In genomic region chr2:20595439-20596192, GRCh38 we compare ENCODE assay signal across 8 cellular contexts. TPM values are rescaled to one million over a fixed set of nuclear protein-coding genes. Genes with fewer than 3 reads are reported as not detected.
A peak's percentile ranks its signal among the peaks of the same experiment; 100 is the strongest.
DNase-seq lines count a peak whose midpoint lies in the region; ATAC-seq, FAIRE-seq and TF ChIP-seq lines count a peak whose summit lies in the region.

No MANE protein-coding gene starts in this region.

- no peaks in the 10 kb centered on the region for H3K9me3 Mint-ChIP-seq in HFFc6
- H3K9me3 Mint-ChIP-seq in natural killer cell treated with Interleukin-12 subunit alpha and Interleukin-12 subunit beta and Interleukin-15 and Interleukin-18, amount 100 ng/mL, for 72 hours: no peaks in the 10 kb centered on the region

- H3K27me3 Mint-ChIP-seq in HFFc6 (ENCODE audit: insufficient read depth): peaks cover 1% of the 10 kb centered on the region
- H3K27me3 Mint-ChIP-seq in natural killer cell treated with Interleukin-12 subunit alpha and Interleukin-12 subunit beta and Interleukin-15 and Interleukin-18, amount 100 ng/mL, for 72 hours: no peaks in the 10 kb centered on the region

- peak overlapping the region; percentile 94 for H3K27ac Mint-ChIP-seq in HFFc6
- peak overlapping the region; percentile 93 for H3K27ac Mint-ChIP-seq in natural killer cell treated with Interleukin-12 subunit alpha and Interleukin-12 subunit beta and Interleukin-15 and Interleukin-18, amount 100 ng/mL, for 72 hours

- H3K27me3 ChIP-seq in bronchial epithelial cell (ENCODE audit: control insufficient read depth, insufficient read depth, low read length): no peaks in the 10 kb centered on the region

- ATAC-seq in natural killer cell treated with Interleukin-12 subunit alpha and Interleukin-12 subunit beta and Interleukin-15 and Interleukin-18, amount 100 ng/mL, for 72 hours: peak; percentile 87 to 92

- no peaks in the 10 kb centered on the region for H3K36me3 Mint-ChIP-seq in HFFc6 (ENCODE audit: low read depth)
- H3K36me3 Mint-ChIP-seq in natural killer cell treated with Interleukin-12 subunit alpha and Interleukin-12 subunit beta and Interleukin-15 and Interleukin-18, amount 100 ng/mL, for 72 hours: no peaks in the 10 kb centered on the region

- peaks cover 71% of the 10 kb centered on the region for H3K4me1 Mint-ChIP-seq in HFFc6 (ENCODE audit: low read depth)
- H3K4me1 Mint-ChIP-seq in natural killer cell treated with Interleukin-12 subunit alpha and Interleukin-12 subunit beta and Interleukin-15 and Interleukin-18, amount 100 ng/mL, for 72 hours (ENCODE audit: low read depth in 2 of 2): peaks cover 26 to 28% of the 10 kb centered on the region in 2 donors

- peak; percentile 21 for TF ChIP-seq POLR2A in GM18526 (IDR thresholded peaks at IDR 0.05; ENCODE audit: extremely low read depth, insufficient read length)

- peak overlapping the region; percentile 38; the same call in 1 of the 2 replicates for H3K4me3 Mint-ChIP-seq in HFFc6
- H3K4me3 Mint-ChIP-seq in natural killer cell treated with Interleukin-12 subunit alpha and Interleukin-12 subunit beta and Interleukin-15 and Interleukin-18, amount 100 ng/mL, for 72 hours: peak overlapping the region; percentile 79

- no peaks in the 10 kb centered on the region for H3K36me3 ChIP-seq in bronchial epithelial cell (ENCODE audit: control insufficient read depth, insufficient read depth, low read length)

- TF ChIP-seq CTCF in HFFc6 (IDR thresholded peaks at IDR 0.05) (no peak), bronchial epithelial cell (IDR thresholded peaks at IDR 0.05; ENCODE audit: insufficient read depth, low read length, severe bottlenecking) (no peak)

- FAIRE-seq in bronchial epithelial cell (lab: Jason Lieb, UNC): no peak

- DNase-seq in HFFc6 (peak; percentile 48), NAMALWA (ENCODE audit: low spot score) (peak; percentile 78), bronchial epithelial cell (ENCODE audit: low read depth) (peak; percentile 72), hypothalamus (lab: John Stamatoyannopoulos, UW) (no peak), NCI-H2171 (lab: John Stamatoyannopoulos, UW) (no peak), GM03348 (ENCODE audit: low spot score) (no peak)
- peak; percentile 82 for DNase-seq in natural killer cell treated with Interleukin-12 subunit alpha and Interleukin-12 subunit beta and Interleukin-15 and Interleukin-18, amount 100 ng/mL, for 72 hours (ENCODE audit: low spot score)

- H3K4me3 ChIP-seq in bronchial epithelial cell (ENCODE audit: low read depth, low read length): no peak overlapping the region

RNA-seq across cellular contexts. Expression of gene HS1BP3, which starts 55.3 kb away (rescaled TPM):
- total RNA-seq in HFFc6 (2021; fragmentation: NEBNext Ultra II Directional; extraction: Animal tissue kit (Norgen Biotek cat#: 25700)): 10 to 100 TPM; 12.7 to 17.3 (median 15.8) TPM
- 27.6 and 37.8 TPM in 2 replicates for total RNA-seq in bronchial epithelial cell
- total RNA-seq in natural killer cell treated with Interleukin-12 subunit alpha and Interleukin-12 subunit beta and Interleukin-15 and Interleukin-18, amount 100 ng/mL, for 72 hours: 1 to 10 TPM; 5.8 to 9.3 TPM

Comparison
In these comparisons a context has a peak if more than half of its experiments do, and no peak if none do; other contexts are left out.
1. DNase-seq: peak in HFFc6 (single experiment), NAMALWA (single experiment), bronchial epithelial cell (single experiment) and natural killer cell treated with Interleukin-12 subunit alpha and Interleukin-12 subunit beta and Interleukin-15 and Interleukin-18, amount 100 ng/mL, for 72 hours (single experiment); none in hypothalamus (0 of 51), NCI-H2171 (single experiment) and GM03348 (single experiment).